ENCODE assay signal across 13 cellular contexts in genomic region chr3:11544413-11545181, GRCh38.
DNase-seq lines count a peak whose midpoint lies in the region; ATAC-seq and TF ChIP-seq lines count a peak whose summit lies in the region.
"Had no signal": no experiment of that assay in that cellular context is flagged by ENCODE, and none has a peak within 500 bp of the region (broad histone marks: within the 10 kb centered on the region; RNA-seq: fewer than 3 reads in every experiment).

No MANE protein-coding gene starts in this region.

- peak overlapping the region; percentile 45 for H3K23ac ChIP-seq in mesendoderm (ENCODE audit: low read length)

- H3K27me3 ChIP-seq in breast epithelium = no peaks in the 10 kb centered on the region
- no peaks in the 10 kb centered on the region for H3K27me3 ChIP-seq in mesendoderm (ENCODE audit: insufficient read depth, low read length, poor library complexity)
- no peaks in the 10 kb centered on the region for H3K27me3 ChIP-seq in aorta (ENCODE audit: control insufficient read depth in 1 of 2, insufficient read depth in 2 of 2, low read length in 1 of 2)

- peaks cover 14% of the 10 kb centered on the region for H3K4me1 Mint-ChIP-seq in MCF 10A (ENCODE audit: insufficient read depth, unreplicated experiment)

- H3K36me3 Mint-ChIP-seq in MCF 10A (ENCODE audit: insufficient read depth, unreplicated experiment) = peaks cover 28% of the 10 kb centered on the region

- H3K4ac ChIP-seq in mesendoderm (ENCODE audit: low read depth, low read length) = no peak overlapping the region

- POLR2A ChIA-PET in MCF 10A (lab: Yijun Ruan, JAX) = interaction anchor here (0.6 kb wide), 1 partner anchor 14 kb away, joined by 3 read pairs; no protein-coding TSS in a partner anchor

- H3K27me3 Mint-ChIP-seq in MCF 10A (ENCODE audit: insufficient read depth, unreplicated experiment) = no peaks in the 10 kb centered on the region
- H3K27me3 Mint-ChIP-seq: type B pancreatic cell had no signal

- H3K79me1 ChIP-seq in mesendoderm (ENCODE audit: low read length) = no peaks in the 10 kb centered on the region

- no CpG with 5 or more reads among the region's 17 CpGs for WGBS in mesendoderm (ENCODE audit: extremely low coverage, insufficient coverage, low lambda C conversion rate)
- WGBS in aorta, 2 donors = 54% methylated on average over 17 of the region's 17 CpGs

- no peak overlapping the region for H3K27ac Mint-ChIP-seq in MCF 10A (ENCODE audit: low read depth, unreplicated experiment)
- H3K27ac Mint-ChIP-seq: type B pancreatic cell had no signal

- H2BK15ac ChIP-seq in mesendoderm (replicated peaks; ENCODE audit: low read depth) = no peak overlapping the region

- H2BK120ac ChIP-seq in mesendoderm (ENCODE audit: low read depth, low read length) = no peak overlapping the region

- intact Hi-C loops in breast epithelium (cut with DNase I; ENCODE audit: low total_unique reads) (loop anchor here (5.0 kb wide), 1 partner anchor 1757 kb away; no protein-coding TSS in a partner anchor), MCF 10A (cut with micrococcal nuclease) (no loop called here), aorta (cut with DNase I) (no loop called here)

- DNase-seq in breast epithelium (ENCODE audit: low spot score in 2 of 2) (peak in 1 of 2 donors; percentile 51), MCF 10A (ENCODE audit: unreplicated experiment) (no peak), choroid plexus epithelial cell (ENCODE audit: low read depth) (peak; percentile 80), mesendoderm (peak; percentile 40), aorta (peak; percentile 77), dermis blood vessel endothelial cell (no peak)
- DNase-seq in effector CD8-positive, alpha-beta T cell (lab: John Stamatoyannopoulos, UW) = no peak
- DNase-seq: activated T-cell treated with anti-CD3 and anti-CD28 coated beads, Interleukin-2, amount 50 U/mL, for 1 hour; NCI-H187; stimulated activated CD4-positive, alpha-beta T cell treated with anti-CD3 and anti-CD28 coated beads, Interleukin-12 subunit alpha, Interleukin-12 subunit beta, amount 100 ng/mL, for 4 hours; SW 1271 had no signal

- no peak overlapping the region for H2AK5ac ChIP-seq in mesendoderm (ENCODE audit: low read length)

- H3K79me2 ChIP-seq in mesendoderm (ENCODE audit: control insufficient read depth, insufficient read depth, low read length) = no peaks in the 10 kb centered on the region

- peak overlapping the region; percentile 34 for H3K9ac ChIP-seq in mesendoderm (ENCODE audit: low read length)

- TF ChIP-seq CTCF in breast epithelium (IDR thresholded peaks at IDR 0.05) (no peak), MCF 10A (IDR thresholded peaks at IDR 0.05; ENCODE audit: unreplicated experiment) (no peak), choroid plexus epithelial cell (conservative IDR thresholded peaks at IDR 0.05; ENCODE audit: low read depth, low read length) (no peak)

- ATAC-seq in aorta (ENCODE audit: low FRiP score) (peak; percentile 37), GM21360 (IDR thresholded peaks at IDR 0.05; ENCODE audit: unreplicated experiment) (no peak)

- H4K5ac ChIP-seq in mesendoderm (ENCODE audit: low read length) = no peak overlapping the region

- CTCF ChIA-PET in MCF 10A (lab: Yijun Ruan, JAX) = no interaction called here

- no peaks in the 10 kb centered on the region for H3K9me3 Mint-ChIP-seq in MCF 10A (ENCODE audit: unreplicated experiment)

- H3K4me3 ChIP-seq in breast epithelium (no peak overlapping the region), choroid plexus epithelial cell (ENCODE audit: low read depth, low read length) (no peak overlapping the region), mesendoderm (ENCODE audit: low read length) (no peak overlapping the region), aorta (ENCODE audit: low read length in 2 of 2) (no peak overlapping the region)

- no peak overlapping the region for H3K18ac ChIP-seq in mesendoderm (ENCODE audit: low read length)

- H3K4me3 Mint-ChIP-seq in MCF 10A (ENCODE audit: unreplicated experiment) = no peak overlapping the region
- H3K4me3 Mint-ChIP-seq: type B pancreatic cell had no signal

- H2BK5ac ChIP-seq in mesendoderm (ENCODE audit: low read length) = no peak overlapping the region

- no peak for TF ChIP-seq POLR2A in breast epithelium (IDR thresholded peaks at IDR 0.05)

- H3K9me3 ChIP-seq in breast epithelium = no peaks in the 10 kb centered on the region
- no peaks in the 10 kb centered on the region for H3K9me3 ChIP-seq in aorta (ENCODE audit: control insufficient read depth, low read length)

- H3K4me1 ChIP-seq in breast epithelium = peaks cover 0 to 7% of the 10 kb centered on the region in 2 donors
- no peaks in the 10 kb centered on the region for H3K4me1 ChIP-seq in mesendoderm (ENCODE audit: control insufficient read depth, low read depth, low read length)
- H3K4me1 ChIP-seq in aorta (ENCODE audit: control insufficient read depth in 1 of 2, insufficient read depth in 2 of 2, low read length in 2 of 2) = no peaks in the 10 kb centered on the region

- no TSS peak for BruUV-seq in MCF 10A (replicated peaks; lab: Mats Ljungman, UMichigan)

- H3K56ac ChIP-seq in mesendoderm (ENCODE audit: low read length) = peak overlapping the region; percentile 67

- peak overlapping the region; percentile 60 to 84 for H3K27ac ChIP-seq in breast epithelium
- H3K27ac ChIP-seq in mesendoderm (ENCODE audit: low read depth, low read length) = no peak overlapping the region
- no peak overlapping the region for H3K27ac ChIP-seq in aorta (ENCODE audit: low read depth in 1 of 2, low read length in 2 of 2)

- no peak overlapping the region for H3K4me2 ChIP-seq in mesendoderm (ENCODE audit: low read length)

- H4K8ac ChIP-seq in mesendoderm (ENCODE audit: low read depth, low read length) = no peak overlapping the region

- H3K36me3 ChIP-seq in breast epithelium (no peaks in the 10 kb centered on the region), mesendoderm (ENCODE audit: control insufficient read depth, insufficient read depth, low read length) (no peaks in the 10 kb centered on the region), aorta (ENCODE audit: control insufficient read depth in 1 of 2, insufficient read depth in 2 of 2, low read length in 1 of 2) (no peaks in the 10 kb centered on the region)

Comparison
In these comparisons a context has a peak if more than half of its experiments do, and no peak if none do; other contexts are left out.
1. DNase-seq: peak in choroid plexus epithelial cell (single experiment), mesendoderm (single experiment) and aorta (2 of 2); none in MCF 10A (single experiment), effector CD8-positive, alpha-beta T cell (single experiment) and dermis blood vessel endothelial cell (single experiment).
2. H3K27ac ChIP-seq: peak in breast epithelium (2 of 2); none in mesendoderm (single experiment) and aorta (0 of 2).